ENCODE assay signal across 1 cellular context in the genomic region with DNA sequence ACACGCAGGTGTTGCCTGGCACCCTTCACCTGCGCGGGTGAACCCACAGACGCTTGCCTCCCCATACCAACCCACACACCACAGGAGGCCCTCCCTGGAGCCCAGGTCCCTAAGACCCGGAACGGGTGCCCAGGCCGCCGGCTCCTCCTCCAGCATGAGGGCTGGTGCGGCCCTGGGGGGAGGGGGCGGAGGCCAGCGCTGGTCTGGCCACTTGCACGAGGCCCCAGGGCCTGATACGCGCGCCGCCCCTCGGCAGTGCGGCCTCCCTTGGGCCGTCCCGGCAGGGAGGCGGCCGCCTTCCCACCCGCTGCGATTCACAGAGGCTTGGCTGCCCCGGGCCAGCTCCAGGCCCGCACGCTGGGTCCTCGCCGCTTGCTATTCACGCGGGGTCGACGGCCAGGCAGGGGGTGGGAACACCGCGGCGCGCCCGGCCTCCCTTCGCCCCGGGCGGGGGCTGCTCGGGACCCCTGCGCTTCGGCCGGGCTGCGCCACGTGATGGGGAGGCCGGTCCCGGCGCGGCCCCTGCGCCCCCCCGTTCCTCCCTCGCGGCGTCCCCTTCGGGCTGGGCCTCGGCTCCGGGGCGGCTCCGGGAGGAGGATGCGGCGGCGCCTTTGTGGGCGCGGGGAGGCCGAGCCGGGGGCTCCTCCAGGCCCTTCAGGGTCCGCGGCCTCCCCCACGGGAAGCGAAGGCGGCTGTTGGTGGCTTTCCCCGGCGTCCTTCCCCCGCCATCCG.
TF ChIP-seq lines count a peak whose summit lies in the region.

No MANE protein-coding gene starts in this region.

TF ChIP-seq in HepG2, 621 proteins besides CTCF, POLR2A, EP300 and RAD21 (continued from another document and continues in another):
- TF ChIP-seq, protein P1, sequence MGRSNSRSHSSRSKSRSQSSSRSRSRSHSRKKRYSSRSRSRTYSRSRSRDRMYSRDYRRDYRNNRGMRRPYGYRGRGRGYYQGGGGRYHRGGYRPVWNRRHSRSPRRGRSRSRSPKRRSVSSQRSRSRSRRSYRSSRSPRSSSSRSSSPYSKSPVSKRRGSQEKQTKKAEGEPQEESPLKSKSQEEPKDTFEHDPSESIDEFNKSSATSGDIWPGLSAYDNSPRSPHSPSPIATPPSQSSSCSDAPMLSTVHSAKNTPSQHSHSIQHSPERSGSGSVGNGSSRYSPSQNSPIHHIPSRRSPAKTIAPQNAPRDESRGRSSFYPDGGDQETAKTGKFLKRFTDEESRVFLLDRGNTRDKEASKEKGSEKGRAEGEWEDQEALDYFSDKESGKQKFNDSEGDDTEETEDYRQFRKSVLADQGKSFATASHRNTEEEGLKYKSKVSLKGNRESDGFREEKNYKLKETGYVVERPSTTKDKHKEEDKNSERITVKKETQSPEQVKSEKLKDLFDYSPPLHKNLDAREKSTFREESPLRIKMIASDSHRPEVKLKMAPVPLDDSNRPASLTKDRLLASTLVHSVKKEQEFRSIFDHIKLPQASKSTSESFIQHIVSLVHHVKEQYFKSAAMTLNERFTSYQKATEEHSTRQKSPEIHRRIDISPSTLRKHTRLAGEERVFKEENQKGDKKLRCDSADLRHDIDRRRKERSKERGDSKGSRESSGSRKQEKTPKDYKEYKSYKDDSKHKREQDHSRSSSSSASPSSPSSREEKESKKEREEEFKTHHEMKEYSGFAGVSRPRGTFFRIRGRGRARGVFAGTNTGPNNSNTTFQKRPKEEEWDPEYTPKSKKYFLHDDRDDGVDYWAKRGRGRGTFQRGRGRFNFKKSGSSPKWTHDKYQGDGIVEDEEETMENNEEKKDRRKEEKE (IDR thresholded peaks at IDR 0.05): no peak
- TF ChIP-seq ZNF747 (CRISPR knock-in tag; IDR thresholded peaks at IDR 0.05; ENCODE audit: borderline replicate concordance) (no peak), PAF1 (CRISPR knock-in tag; IDR thresholded peaks at IDR 0.05) (no peak), TOPORS (CRISPR knock-in tag; IDR thresholded peaks at IDR 0.05) (no peak), NBN (conservative IDR thresholded peaks at IDR 0.05) (no peak), ZNF251 (CRISPR knock-in tag; IDR thresholded peaks at IDR 0.05) (no peak), PRMT3 (CRISPR knock-in tag; IDR thresholded peaks at IDR 0.05; ENCODE audit: borderline replicate concordance, low read depth) (peak; percentile 78; the same call in 1 of the 2 replicates), ESRRA (CRISPR knock-in tag; IDR thresholded peaks at IDR 0.05; ENCODE audit: low read depth) (no peak), ATF1 (CRISPR knock-in tag; IDR thresholded peaks at IDR 0.05) (no peak), MTF1 (CRISPR knock-in tag; IDR thresholded peaks at IDR 0.05) (no peak), CHD2 (IDR thresholded peaks at IDR 0.05; ENCODE audit: low read depth, low read length) (0 out of 2 replicates have a peak, but pooled peaks have one; percentile 17), ERF (CRISPR knock-in tag; IDR thresholded peaks at IDR 0.05) (peak; percentile 37; the same call in 1 of the 2 replicates), ZBTB1 (CRISPR knock-in tag; IDR thresholded peaks at IDR 0.05; ENCODE audit: borderline replicate concordance) (no peak), ZNF782 (CRISPR knock-in tag; IDR thresholded peaks at IDR 0.05; ENCODE audit: borderline replicate concordance) (peak; percentile 87; the same call in 1 of the 2 replicates), ZNF768 (CRISPR knock-in tag; IDR thresholded peaks at IDR 0.05) (peak; percentile 50; the same call in 1 of the 2 replicates), FOXC1 (CRISPR knock-in tag; IDR thresholded peaks at IDR 0.05; ENCODE audit: borderline replicate concordance) (no peak; the same call in 1 of the 2 replicates), ZNF703 (CRISPR knock-in tag; IDR thresholded peaks at IDR 0.05; ENCODE audit: borderline replicate concordance) (peak; percentile 52; the same call in 1 of the 2 replicates), NFYC (CRISPR knock-in tag; IDR thresholded peaks at IDR 0.05) (no peak), NFRKB (IDR thresholded peaks at IDR 0.05) (no peak), CREB1 (IDR thresholded peaks at IDR 0.05) (no peak), CREB1 (CRISPR knock-in tag; IDR thresholded peaks at IDR 0.05) (no peak), CC2D1A (CRISPR knock-in tag; IDR thresholded peaks at IDR 0.05) (no peak), ZNF549 (CRISPR knock-in tag; IDR thresholded peaks at IDR 0.05) (no peak), KDM2A (CRISPR knock-in tag; IDR thresholded peaks at IDR 0.05; ENCODE audit: borderline replicate concordance, low read depth) (peak; percentile 51; the same call in 1 of the 2 replicates), NCOA2 (CRISPR knock-in tag; IDR thresholded peaks at IDR 0.05) (no peak), CEBPG (CRISPR knock-in tag; IDR thresholded peaks at IDR 0.05) (no peak), ZNF781 (CRISPR knock-in tag; IDR thresholded peaks at IDR 0.05; ENCODE audit: borderline replicate concordance, not compliant biosample characterization) (no peak), ADNP (CRISPR knock-in tag; IDR thresholded peaks at IDR 0.05) (no peak), BORCS8-MEF2B (CRISPR knock-in tag; IDR thresholded peaks at IDR 0.05) (no peak), ZNF737 (CRISPR knock-in tag; IDR thresholded peaks at IDR 0.05; ENCODE audit: borderline replicate concordance) (no peak; the same call in 1 of the 2 replicates)
- TF ChIP-seq, protein P2, sequence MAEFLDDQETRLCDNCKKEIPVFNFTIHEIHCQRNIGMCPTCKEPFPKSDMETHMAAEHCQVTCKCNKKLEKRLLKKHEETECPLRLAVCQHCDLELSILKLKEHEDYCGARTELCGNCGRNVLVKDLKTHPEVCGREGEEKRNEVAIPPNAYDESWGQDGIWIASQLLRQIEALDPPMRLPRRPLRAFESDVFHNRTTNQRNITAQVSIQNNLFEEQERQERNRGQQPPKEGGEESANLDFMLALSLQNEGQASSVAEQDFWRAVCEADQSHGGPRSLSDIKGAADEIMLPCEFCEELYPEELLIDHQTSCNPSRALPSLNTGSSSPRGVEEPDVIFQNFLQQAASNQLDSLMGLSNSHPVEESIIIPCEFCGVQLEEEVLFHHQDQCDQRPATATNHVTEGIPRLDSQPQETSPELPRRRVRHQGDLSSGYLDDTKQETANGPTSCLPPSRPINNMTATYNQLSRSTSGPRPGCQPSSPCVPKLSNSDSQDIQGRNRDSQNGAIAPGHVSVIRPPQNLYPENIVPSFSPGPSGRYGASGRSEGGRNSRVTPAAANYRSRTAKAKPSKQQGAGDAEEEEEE (CRISPR knock-in tag; IDR thresholded peaks at IDR 0.05; ENCODE audit: borderline replicate concordance): no peak
- TF ChIP-seq, protein P3, sequence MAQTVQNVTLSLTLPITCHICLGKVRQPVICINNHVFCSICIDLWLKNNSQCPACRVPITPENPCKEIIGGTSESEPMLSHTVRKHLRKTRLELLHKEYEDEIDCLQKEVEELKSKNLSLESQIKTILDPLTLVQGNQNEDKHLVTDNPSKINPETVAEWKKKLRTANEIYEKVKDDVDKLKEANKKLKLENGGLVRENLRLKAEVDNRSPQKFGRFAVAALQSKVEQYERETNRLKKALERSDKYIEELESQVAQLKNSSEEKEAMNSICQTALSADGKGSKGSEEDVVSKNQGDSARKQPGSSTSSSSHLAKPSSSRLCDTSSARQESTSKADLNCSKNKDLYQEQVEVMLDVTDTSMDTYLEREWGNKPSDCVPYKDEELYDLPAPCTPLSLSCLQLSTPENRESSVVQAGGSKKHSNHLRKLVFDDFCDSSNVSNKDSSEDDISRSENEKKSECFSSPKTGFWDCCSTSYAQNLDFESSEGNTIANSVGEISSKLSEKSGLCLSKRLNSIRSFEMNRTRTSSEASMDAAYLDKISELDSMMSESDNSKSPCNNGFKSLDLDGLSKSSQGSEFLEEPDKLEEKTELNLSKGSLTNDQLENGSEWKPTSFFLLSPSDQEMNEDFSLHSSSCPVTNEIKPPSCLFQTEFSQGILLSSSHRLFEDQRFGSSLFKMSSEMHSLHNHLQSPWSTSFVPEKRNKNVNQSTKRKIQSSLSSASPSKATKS (CRISPR knock-in tag; IDR thresholded peaks at IDR 0.05): no peak
- TF ChIP-seq, protein P4, sequence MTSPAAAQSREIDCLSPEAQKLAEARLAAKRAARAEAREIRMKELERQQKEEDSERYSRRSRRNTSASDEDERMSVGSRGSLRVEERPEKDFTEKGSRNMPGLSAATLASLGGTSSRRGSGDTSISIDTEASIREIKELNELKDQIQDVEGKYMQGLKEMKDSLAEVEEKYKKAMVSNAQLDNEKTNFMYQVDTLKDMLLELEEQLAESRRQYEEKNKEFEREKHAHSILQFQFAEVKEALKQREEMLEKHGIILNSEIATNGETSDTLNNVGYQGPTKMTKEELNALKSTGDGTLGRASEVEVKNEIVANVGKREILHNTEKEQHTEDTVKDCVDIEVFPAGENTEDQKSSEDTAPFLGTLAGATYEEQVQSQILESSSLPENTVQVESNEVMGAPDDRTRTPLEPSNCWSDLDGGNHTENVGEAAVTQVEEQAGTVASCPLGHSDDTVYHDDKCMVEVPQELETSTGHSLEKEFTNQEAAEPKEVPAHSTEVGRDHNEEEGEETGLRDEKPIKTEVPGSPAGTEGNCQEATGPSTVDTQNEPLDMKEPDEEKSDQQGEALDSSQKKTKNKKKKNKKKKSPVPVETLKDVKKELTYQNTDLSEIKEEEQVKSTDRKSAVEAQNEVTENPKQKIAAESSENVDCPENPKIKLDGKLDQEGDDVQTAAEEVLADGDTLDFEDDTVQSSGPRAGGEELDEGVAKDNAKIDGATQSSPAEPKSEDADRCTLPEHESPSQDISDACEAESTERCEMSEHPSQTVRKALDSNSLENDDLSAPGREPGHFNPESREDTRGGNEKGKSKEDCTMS (CRISPR knock-in tag; conservative IDR thresholded peaks at IDR 0.05): no peak
- TF ChIP-seq, protein P5, sequence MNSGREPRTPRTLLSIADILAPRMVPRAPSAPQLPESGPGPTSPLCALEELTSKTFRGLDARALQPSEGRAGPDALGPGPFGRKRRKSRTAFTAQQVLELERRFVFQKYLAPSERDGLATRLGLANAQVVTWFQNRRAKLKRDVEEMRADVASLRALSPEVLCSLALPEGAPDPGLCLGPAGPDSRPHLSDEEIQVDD (CRISPR knock-in tag; IDR thresholded peaks at IDR 0.05; ENCODE audit: borderline replicate concordance): 0 out of 2 replicates have a peak, but pooled peaks have one; percentile 43
- TF ChIP-seq, protein P6, sequence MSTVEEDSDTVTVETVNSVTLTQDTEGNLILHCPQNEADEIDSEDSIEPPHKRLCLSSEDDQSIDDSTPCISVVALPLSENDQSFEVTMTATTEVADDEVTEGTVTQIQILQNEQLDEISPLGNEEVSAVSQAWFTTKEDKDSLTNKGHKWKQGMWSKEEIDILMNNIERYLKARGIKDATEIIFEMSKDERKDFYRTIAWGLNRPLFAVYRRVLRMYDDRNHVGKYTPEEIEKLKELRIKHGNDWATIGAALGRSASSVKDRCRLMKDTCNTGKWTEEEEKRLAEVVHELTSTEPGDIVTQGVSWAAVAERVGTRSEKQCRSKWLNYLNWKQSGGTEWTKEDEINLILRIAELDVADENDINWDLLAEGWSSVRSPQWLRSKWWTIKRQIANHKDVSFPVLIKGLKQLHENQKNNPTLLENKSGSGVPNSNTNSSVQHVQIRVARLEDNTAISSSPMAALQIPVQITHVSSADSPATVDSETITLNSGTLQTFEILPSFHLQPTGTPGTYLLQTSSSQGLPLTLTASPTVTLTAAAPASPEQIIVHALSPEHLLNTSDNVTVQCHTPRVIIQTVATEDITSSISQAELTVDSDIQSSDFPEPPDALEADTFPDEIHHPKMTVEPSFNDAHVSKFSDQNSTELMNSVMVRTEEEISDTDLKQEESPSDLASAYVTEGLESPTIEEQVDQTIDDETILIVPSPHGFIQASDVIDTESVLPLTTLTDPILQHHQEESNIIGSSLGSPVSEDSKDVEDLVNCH (CRISPR knock-in tag; IDR thresholded peaks at IDR 0.05): no peak
- TF ChIP-seq, protein P7, sequence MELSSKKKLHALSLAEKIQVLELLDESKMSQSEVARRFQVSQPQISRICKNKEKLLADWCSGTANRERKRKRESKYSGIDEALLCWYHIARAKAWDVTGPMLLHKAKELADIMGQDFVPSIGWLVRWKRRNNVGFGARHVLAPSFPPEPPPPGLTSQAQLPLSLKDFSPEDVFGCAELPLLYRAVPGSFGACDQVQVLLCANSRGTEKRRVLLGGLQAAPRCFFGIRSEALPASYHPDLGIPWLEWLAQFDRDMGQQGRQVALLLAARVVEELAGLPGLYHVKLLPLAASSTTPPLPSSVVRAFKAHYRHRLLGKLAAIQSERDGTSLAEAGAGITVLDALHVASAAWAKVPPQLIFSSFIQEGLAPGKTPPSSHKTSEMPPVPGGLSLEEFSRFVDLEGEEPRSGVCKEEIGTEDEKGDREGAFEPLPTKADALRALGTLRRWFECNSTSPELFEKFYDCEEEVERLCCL (CRISPR knock-in tag; IDR thresholded peaks at IDR 0.05; ENCODE audit: borderline replicate concordance): 0 out of 2 replicates have a peak, but pooled peaks have one; percentile 39
- TF ChIP-seq, protein P8, sequence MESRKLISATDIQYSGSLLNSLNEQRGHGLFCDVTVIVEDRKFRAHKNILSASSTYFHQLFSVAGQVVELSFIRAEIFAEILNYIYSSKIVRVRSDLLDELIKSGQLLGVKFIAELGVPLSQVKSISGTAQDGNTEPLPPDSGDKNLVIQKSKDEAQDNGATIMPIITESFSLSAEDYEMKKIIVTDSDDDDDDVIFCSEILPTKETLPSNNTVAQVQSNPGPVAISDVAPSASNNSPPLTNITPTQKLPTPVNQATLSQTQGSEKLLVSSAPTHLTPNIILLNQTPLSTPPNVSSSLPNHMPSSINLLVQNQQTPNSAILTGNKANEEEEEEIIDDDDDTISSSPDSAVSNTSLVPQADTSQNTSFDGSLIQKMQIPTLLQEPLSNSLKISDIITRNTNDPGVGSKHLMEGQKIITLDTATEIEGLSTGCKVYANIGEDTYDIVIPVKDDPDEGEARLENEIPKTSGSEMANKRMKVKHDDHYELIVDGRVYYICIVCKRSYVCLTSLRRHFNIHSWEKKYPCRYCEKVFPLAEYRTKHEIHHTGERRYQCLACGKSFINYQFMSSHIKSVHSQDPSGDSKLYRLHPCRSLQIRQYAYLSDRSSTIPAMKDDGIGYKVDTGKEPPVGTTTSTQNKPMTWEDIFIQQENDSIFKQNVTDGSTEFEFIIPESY (CRISPR knock-in tag; IDR thresholded peaks at IDR 0.05): no peak
- TF ChIP-seq, protein P9, sequence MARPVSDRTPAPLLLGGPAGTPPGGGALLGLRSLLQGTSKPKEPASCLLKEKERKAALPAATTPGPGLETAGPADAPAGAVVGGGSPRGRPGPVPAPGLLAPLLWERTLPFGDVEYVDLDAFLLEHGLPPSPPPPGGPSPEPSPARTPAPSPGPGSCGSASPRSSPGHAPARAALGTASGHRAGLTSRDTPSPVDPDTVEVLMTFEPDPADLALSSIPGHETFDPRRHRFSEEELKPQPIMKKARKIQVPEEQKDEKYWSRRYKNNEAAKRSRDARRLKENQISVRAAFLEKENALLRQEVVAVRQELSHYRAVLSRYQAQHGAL (CRISPR knock-in tag; IDR thresholded peaks at IDR 0.05; ENCODE audit: not compliant biosample characterization): peak; percentile 62
- TF ChIP-seq, protein P10, sequence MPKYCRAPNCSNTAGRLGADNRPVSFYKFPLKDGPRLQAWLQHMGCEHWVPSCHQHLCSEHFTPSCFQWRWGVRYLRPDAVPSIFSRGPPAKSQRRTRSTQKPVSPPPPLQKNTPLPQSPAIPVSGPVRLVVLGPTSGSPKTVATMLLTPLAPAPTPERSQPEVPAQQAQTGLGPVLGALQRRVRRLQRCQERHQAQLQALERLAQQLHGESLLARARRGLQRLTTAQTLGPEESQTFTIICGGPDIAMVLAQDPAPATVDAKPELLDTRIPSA (CRISPR knock-in tag; IDR thresholded peaks at IDR 0.05; ENCODE audit: borderline replicate concordance): peak; percentile 89; the same call in 1 of the 2 replicates
- TF ChIP-seq, protein P11, sequence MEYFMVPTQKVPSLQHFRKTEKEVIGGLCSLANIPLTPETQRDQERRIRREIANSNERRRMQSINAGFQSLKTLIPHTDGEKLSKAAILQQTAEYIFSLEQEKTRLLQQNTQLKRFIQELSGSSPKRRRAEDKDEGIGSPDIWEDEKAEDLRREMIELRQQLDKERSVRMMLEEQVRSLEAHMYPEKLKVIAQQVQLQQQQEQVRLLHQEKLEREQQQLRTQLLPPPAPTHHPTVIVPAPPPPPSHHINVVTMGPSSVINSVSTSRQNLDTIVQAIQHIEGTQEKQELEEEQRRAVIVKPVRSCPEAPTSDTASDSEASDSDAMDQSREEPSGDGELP (IDR thresholded peaks at IDR 0.05; ENCODE audit: borderline replicate concordance, low read depth): no peak
